ENCODE assay signal across 8 cellular contexts in the genomic region with DNA sequence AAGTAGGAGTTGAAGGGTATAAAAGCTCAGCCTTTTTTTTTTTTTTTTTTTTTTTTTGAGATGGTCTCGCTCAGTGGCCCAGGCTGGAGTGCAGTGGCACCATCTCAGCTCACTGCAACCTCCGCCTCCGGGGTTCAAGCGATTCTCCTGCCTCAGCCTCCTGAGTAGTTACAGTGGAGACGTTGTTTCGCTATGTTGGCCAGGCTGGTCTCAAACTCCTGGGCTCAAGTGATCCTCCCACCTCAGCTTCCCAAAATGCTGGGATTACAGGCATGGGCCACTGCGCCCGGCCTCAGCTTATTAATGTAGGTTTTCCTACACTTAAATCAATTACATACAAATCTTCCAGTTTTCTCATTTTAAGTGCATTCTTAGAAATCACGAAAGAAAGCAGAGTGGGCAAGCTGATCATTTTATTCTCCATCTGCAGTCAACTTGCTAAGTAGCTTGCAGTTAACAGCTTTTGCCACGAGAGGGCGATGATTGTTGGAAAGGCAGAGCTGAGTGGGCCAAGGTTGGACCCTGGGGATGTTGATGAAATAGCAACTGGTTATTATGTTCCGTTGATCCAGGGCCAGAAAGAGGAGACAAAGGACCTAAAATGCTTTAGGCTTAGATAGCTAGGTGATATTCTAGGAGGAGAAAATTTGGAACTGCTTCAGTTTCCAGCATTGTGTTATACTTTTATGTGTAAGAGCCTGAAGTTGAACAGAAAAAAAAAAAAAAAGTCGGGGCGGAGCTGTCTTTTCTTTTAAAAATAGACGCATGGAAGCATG.
DNase-seq lines count a peak whose midpoint lies in the region; ATAC-seq and TF ChIP-seq lines count a peak whose summit lies in the region.

No MANE protein-coding gene starts in this region.

- peak; percentile 47 for DNase-seq in DMS114 treated with DMSO at 0.1 percent for 48 hours (lab: John Stamatoyannopoulos, UW; ENCODE audit: unreplicated experiment)
- DNase-seq in RPMI8226: peak; percentile 69
- peak; percentile 26 for DNase-seq in activated T-helper 1 cell treated with Interleukin-2 at 50 U/mL for 16 hours (ENCODE audit: low read depth)
- DNase-seq in fibroblast of villous mesenchyme (ENCODE audit: low read depth): peak; percentile 92
- peak; percentile 88 for DNase-seq in stromal cell of bone marrow (ENCODE audit: low read depth)

- TF ChIP-seq CTCF in LNCAP (IDR thresholded peaks at IDR 0.05) (peak; percentile 69), fibroblast of villous mesenchyme (IDR thresholded peaks at IDR 0.05; ENCODE audit: insufficient read depth, low read depth, low read length) (peak; percentile 94), neutrophil (IDR thresholded peaks at IDR 0.05) (peak; percentile 89)

- H3K27ac ChIP-seq in neutrophil: no peak overlapping the region

- H3K4me3 ChIP-seq in fibroblast of villous mesenchyme (ENCODE audit: low read depth, low read length) (no peak overlapping the region), neutrophil (ENCODE audit: low read depth in 1 of 2, low read length in 1 of 2) (no peak overlapping the region)

- H3K27me3 ChIP-seq in neutrophil: no peaks in the 10 kb centered on the region

- no peak for ATAC-seq in GM21528 (IDR thresholded peaks at IDR 0.05; ENCODE audit: low FRiP score, unreplicated experiment)

- no peaks in the 10 kb centered on the region for H3K9me3 ChIP-seq in neutrophil

- no peaks in the 10 kb centered on the region for H3K4me1 ChIP-seq in neutrophil (ENCODE audit: control insufficient read depth in 1 of 2, insufficient read depth in 1 of 2, low read depth in 1 of 2, low read length in 1 of 2)

- no peaks in the 10 kb centered on the region for H3K36me3 ChIP-seq in neutrophil

Comparison
In these comparisons a context has a peak if more than half of its experiments do, and no peak if none do; other contexts are left out.
1. DNase-seq: peak in every context shown above with its lines; median percentile 92 in fibroblast of villous mesenchyme; 88 in stromal cell of bone marrow; 69 in RPMI8226; 47 in DMS114 treated with DMSO at 0.1 percent for 48 hours; 26 in activated T-helper 1 cell treated with Interleukin-2 at 50 U/mL for 16 hours.